ENCODE assay signal across 5 cellular contexts in the genomic region with DNA sequence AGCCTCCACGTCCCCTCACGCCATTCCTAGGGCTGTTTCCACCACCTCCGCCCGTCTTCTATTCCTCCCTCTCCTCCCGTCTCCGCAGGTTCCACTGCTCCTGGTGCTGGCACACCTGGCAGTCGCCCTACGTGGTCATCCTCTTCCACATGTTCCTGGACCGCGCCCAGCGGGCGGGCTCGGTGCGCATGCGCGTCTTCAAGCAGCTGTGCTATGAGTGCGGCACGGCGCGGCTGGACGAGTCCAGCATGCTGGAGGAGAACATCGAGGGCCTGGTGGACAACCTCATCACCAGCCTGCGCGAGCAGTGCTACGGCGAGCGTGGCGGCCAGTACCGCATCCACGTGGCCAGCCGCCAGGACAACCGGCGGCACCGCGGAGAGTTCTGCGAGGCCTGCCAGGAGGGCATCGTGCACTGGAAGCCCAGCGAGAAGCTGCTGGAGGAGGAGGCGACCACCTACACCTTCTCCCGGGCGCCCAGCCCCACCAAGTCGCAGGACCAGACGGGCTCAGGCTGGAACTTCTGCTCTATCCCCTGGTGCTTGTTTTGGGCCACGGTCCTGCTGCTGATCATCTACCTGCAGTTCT. TPM values are rescaled to one million over a fixed set of nuclear protein-coding genes. Genes with fewer than 3 reads are reported as not detected.
"Had no signal": no experiment of that assay in that cellular context is flagged by ENCODE, and none has a peak within 500 bp of the region (broad histone marks: within the 10 kb centered on the region; RNA-seq: fewer than 3 reads in every experiment).

No MANE protein-coding gene starts in this region.

RNA-seq across cellular contexts. Expression of gene RTP1, which starts 2.3 kb away (rescaled TPM):
- total RNA-seq: HepG2, HT-29, HT1080, IMR-90 had no signal
- polyA plus RNA-seq: HepG2, IgD-negative memory B cell, IMR-90 had no signal
